In the genomic region with DNA sequence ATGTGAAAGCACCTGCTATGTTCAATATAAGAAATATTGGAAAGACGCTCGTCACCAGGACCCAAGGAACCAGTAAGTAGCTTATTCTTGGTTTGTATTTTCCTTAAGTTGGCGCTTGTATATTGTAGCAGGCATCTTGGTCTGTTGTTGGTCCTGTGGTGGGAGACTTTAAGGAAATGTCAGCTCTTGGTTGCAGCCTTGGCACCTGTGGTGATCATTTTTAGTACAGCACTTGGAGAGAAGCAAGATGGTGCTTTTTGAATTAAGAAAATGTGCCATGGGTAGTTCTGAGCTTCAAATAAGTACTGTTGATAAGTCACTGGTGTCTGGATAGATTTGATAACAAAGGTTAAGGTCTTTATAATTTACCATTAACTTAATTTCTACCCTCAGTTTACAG, we compare ENCODE assay signal across 8 cellular contexts. TPM values are rescaled to one million over a fixed set of nuclear protein-coding genes. Genes with fewer than 3 reads are reported as not detected.
DNase-seq lines count a peak whose midpoint lies in the region; ATAC-seq and TF ChIP-seq lines count a peak whose summit lies in the region.

No MANE protein-coding gene starts in this region.

- CTCF ChIA-PET in Caco-2 (lab: Charles Lee): interaction anchor here (0.6 kb wide), 1 partner anchor 45 kb away, joined by 3 read pairs; no protein-coding TSS in a partner anchor

- no peak overlapping the region for H2AFZ ChIP-seq in osteoblast (ENCODE audit: low read length)

- H3K79me2 ChIP-seq in osteoblast (ENCODE audit: insufficient read depth, low read length): peaks cover 38% of the 10 kb centered on the region

- H3K27me3 Mint-ChIP-seq in Caco-2 (ENCODE audit: insufficient read depth, unreplicated experiment): no peaks in the 10 kb centered on the region

- peaks cover 6% of the 10 kb centered on the region for H3K4me1 Mint-ChIP-seq in Caco-2 (ENCODE audit: low read depth, unreplicated experiment)

- peak overlapping the region; percentile 98 for H3K27ac Mint-ChIP-seq in Caco-2 (ENCODE audit: unreplicated experiment)

- DNase-seq in Caco-2 (no peak), epithelial cell of prostate (ENCODE audit: low read depth, low spot score) (no peak), osteoblast (ENCODE audit: insufficient read length, low spot score, missing footprints) (no peak), retina (no peak), GOT3 (lab: John Stamatoyannopoulos, UW) (no peak)

- H3K27ac ChIP-seq in epithelial cell of prostate (peak overlapping the region; percentile 87), osteoblast (ENCODE audit: low read depth, low read length) (peak overlapping the region; percentile 93)

- peak overlapping the region; percentile 97 for H3K4me3 ChIP-seq in Caco-2 (ENCODE audit: low read depth, low read length)
- H3K4me3 ChIP-seq in osteoblast (ENCODE audit: insufficient read depth, low read length): peak overlapping the region; percentile 95

- H3K9me3 ChIP-seq in Caco-2 (no peaks in the 10 kb centered on the region), osteoblast (ENCODE audit: low read depth, low read length) (no peaks in the 10 kb centered on the region)

- H3K4me2 ChIP-seq in osteoblast (ENCODE audit: insufficient read depth, low read length): peak overlapping the region; percentile 91

- H3K36me3 Mint-ChIP-seq in Caco-2 (ENCODE audit: insufficient read depth, unreplicated experiment): peaks cover 66% of the 10 kb centered on the region

- intact Hi-C loops in Caco-2 (cut with micrococcal nuclease; ENCODE audit: unreplicated experiment): no loop called here

- TF ChIP-seq CTCF in Caco-2 (IDR thresholded peaks at IDR 0.05; ENCODE audit: insufficient read depth in 1 of 2, low read depth in 1 of 2, low read length in 1 of 2, severe bottlenecking in 1 of 2, unreplicated experiment in 1 of 2): no peak
- no peak for TF ChIP-seq CTCF in osteoblast (IDR thresholded peaks at IDR 0.05; ENCODE audit: extremely low read depth, low read depth, low read length)

- H3K9me3 Mint-ChIP-seq in Caco-2 (ENCODE audit: unreplicated experiment): no peaks in the 10 kb centered on the region

- POLR2A ChIA-PET in Caco-2 (lab: Charles Lee): interaction anchor here (0.6 kb wide), 3 partner anchors 8 to 96 kb away, joined by 3 to 7 read pairs (median 3); no protein-coding TSS in a partner anchor

- H3K27me3 ChIP-seq in Caco-2 (replicated peaks; ENCODE audit: control insufficient read depth, insufficient read depth, low read length) (no peaks in the 10 kb centered on the region), osteoblast (ENCODE audit: insufficient read depth, low read length) (no peaks in the 10 kb centered on the region)

- peak overlapping the region; percentile 94 for H3K4me3 Mint-ChIP-seq in Caco-2 (ENCODE audit: unreplicated experiment)

- no TSS peak for BruUV-seq in Caco-2 (replicated peaks; lab: Mats Ljungman, UMichigan)

- H3K36me3 ChIP-seq in Caco-2 (ENCODE audit: control insufficient read depth, insufficient read depth, low read length) (peaks cover 2% of the 10 kb centered on the region), osteoblast (ENCODE audit: insufficient read depth, low read length) (peaks cover 55% of the 10 kb centered on the region)

- H3K4me1 ChIP-seq in Caco-2 (peaks cover 8% of the 10 kb centered on the region), osteoblast (ENCODE audit: insufficient read depth, low read length) (peaks cover 19% of the 10 kb centered on the region)

- ATAC-seq in GM21381 (IDR thresholded peaks at IDR 0.05; ENCODE audit: unreplicated experiment) (no peak), GM21717 (IDR thresholded peaks at IDR 0.05; ENCODE audit: unreplicated experiment) (no peak)

- H4K20me1 ChIP-seq in osteoblast (ENCODE audit: insufficient read depth, low read length): peaks cover 40% of the 10 kb centered on the region

TF ChIP-seq in PFSK-1, 5 proteins besides CTCF, POLR2A, EP300 and RAD21:
- no peak for TF ChIP-seq FOXP2 (optimal IDR thresholded peaks at IDR 0.05; ENCODE audit: borderline replicate concordance, extremely low read depth, extremely low read length, insufficient read depth)
- 0 out of 2 replicates have a peak, but pooled peaks have one; percentile 45 for TF ChIP-seq POLR2AphosphoS5 (IDR thresholded peaks at IDR 0.05; ENCODE audit: low read depth, low read length)
- TF ChIP-seq, protein P1, sequence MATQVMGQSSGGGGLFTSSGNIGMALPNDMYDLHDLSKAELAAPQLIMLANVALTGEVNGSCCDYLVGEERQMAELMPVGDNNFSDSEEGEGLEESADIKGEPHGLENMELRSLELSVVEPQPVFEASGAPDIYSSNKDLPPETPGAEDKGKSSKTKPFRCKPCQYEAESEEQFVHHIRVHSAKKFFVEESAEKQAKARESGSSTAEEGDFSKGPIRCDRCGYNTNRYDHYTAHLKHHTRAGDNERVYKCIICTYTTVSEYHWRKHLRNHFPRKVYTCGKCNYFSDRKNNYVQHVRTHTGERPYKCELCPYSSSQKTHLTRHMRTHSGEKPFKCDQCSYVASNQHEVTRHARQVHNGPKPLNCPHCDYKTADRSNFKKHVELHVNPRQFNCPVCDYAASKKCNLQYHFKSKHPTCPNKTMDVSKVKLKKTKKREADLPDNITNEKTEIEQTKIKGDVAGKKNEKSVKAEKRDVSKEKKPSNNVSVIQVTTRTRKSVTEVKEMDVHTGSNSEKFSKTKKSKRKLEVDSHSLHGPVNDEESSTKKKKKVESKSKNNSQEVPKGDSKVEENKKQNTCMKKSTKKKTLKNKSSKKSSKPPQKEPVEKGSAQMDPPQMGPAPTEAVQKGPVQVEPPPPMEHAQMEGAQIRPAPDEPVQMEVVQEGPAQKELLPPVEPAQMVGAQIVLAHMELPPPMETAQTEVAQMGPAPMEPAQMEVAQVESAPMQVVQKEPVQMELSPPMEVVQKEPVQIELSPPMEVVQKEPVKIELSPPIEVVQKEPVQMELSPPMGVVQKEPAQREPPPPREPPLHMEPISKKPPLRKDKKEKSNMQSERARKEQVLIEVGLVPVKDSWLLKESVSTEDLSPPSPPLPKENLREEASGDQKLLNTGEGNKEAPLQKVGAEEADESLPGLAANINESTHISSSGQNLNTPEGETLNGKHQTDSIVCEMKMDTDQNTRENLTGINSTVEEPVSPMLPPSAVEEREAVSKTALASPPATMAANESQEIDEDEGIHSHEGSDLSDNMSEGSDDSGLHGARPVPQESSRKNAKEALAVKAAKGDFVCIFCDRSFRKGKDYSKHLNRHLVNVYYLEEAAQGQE (IDR thresholded peaks at IDR 0.05; ENCODE audit: insufficient read depth in 1 of 2, low read depth in 2 of 2, low read length in 2 of 2): no peak
- TF ChIP-seq SIN3A (IDR thresholded peaks at IDR 0.05; ENCODE audit: borderline replicate concordance, insufficient read depth, low read length): no peak
- no peak for TF ChIP-seq TAF1 (IDR thresholded peaks at IDR 0.05; ENCODE audit: borderline replicate concordance, insufficient read depth, low read length)

RNA-seq across cellular contexts. Expression of a gene that starts 1.1 kb away (rescaled TPM):
- total RNA-seq in Caco-2 (2022) (1,868 and 1,919 TPM in 2 replicates), osteoblast (1,627 and 1,843 TPM in 2 replicates)
- polyA plus RNA-seq in PFSK-1 (2012; ENCODE audit: insufficient read length, low read depth): 1,280 TPM
